ENCODE assay signal across 11 cellular contexts in genomic region chr7:234041-234711, GRCh38. TPM values are rescaled to one million over a fixed set of nuclear protein-coding genes. Genes with fewer than 3 reads are reported as not detected.
A peak's percentile ranks its signal among the peaks of the same experiment; 100 is the strongest.
DNase-seq lines count a peak whose midpoint lies in the region; ATAC-seq, FAIRE-seq and TF ChIP-seq lines count a peak whose summit lies in the region.
"Had no signal": no experiment of that assay in that cellular context is flagged by ENCODE, and none has a peak within 500 bp of the region (broad histone marks: within the 10 kb centered on the region; RNA-seq: fewer than 3 reads in every experiment).

No MANE protein-coding gene starts in this region.

- H3K27me3 ChIP-seq in pancreas = no peaks in the 10 kb centered on the region
- H3K27me3 ChIP-seq in aorta (ENCODE audit: control insufficient read depth in 1 of 2, insufficient read depth in 2 of 2, low read length in 1 of 2) = no peaks in the 10 kb centered on the region

- 51 to 80% (median 66%) methylated on average over 31 to 33 of the region's 33 CpGs for WGBS in adipose tissue, 3 donors
- 82 to 85% methylated on average over 33 of the region's 33 CpGs for WGBS in pancreas, 2 donors
- 42 to 51% methylated on average over 29 to 33 of the region's 33 CpGs for WGBS in aorta, 2 donors

- no peak for FAIRE-seq in pancreas (lab: Jason Lieb, UNC)

- H3K4me1 ChIP-seq in pancreas (peaks cover 8 to 28% (median 12%) of the 10 kb centered on the region in 3 donors), aorta (ENCODE audit: control insufficient read depth in 1 of 2, insufficient read depth in 2 of 2, low read length in 2 of 2) (no peaks in the 10 kb centered on the region)

- TF ChIP-seq CTCF in pancreas (IDR thresholded peaks at IDR 0.05) = no peak

- H3K4me3 ChIP-seq in pancreas (no peak overlapping the region), aorta (ENCODE audit: low read length in 2 of 2) (no peak overlapping the region)

- H3K27ac ChIP-seq in adipose tissue (ENCODE audit: low read depth, low read length) (peak overlapping the region; percentile 60), pancreas (peak overlapping the region in 3 of 4 donors; percentile 4 to 81 (median 81)), aorta (ENCODE audit: low read depth in 1 of 2, low read length in 2 of 2) (peak overlapping the region; percentile 6 to 41)

- no peaks in the 10 kb centered on the region for H3K9me3 ChIP-seq in pancreas
- H3K9me3 ChIP-seq in aorta (ENCODE audit: control insufficient read depth, low read length) = no peaks in the 10 kb centered on the region

- H3K36me3 ChIP-seq in pancreas (no peaks in the 10 kb centered on the region), aorta (ENCODE audit: control insufficient read depth in 1 of 2, insufficient read depth in 2 of 2, low read length in 1 of 2) (no peaks in the 10 kb centered on the region)

- DNase-seq in Right ventricle myocardium superior (peak; percentile 82), pancreas (peak in 1 of 6 donors; percentile 75), aorta (peak in 1 of 2 donors; percentile 82), HT-29 (ENCODE audit: low spot score) (no peak)
- DNase-seq: activated CD4-positive, alpha-beta T cell treated with anti-CD3 and anti-CD28 coated beads, Interleukin-2, amount 10 ng/mL, durations not matched to agents 7 days and 5 days; NCI-H2029 treated with DMSO at 0.1 percent for 48 hours had no signal

- intact Hi-C loops in Right ventricle myocardium superior (cut with DNase I) = no loop called here
- intact Hi-C loops in pancreas (cut with DNase I) = no loop called here
- intact Hi-C loops in aorta (cut with DNase I) = loop anchor here in 1 of 2 donors (5.0 kb wide), 1 partner anchor 87 kb away; no protein-coding TSS in a partner anchor

- ATAC-seq in Right ventricle myocardium superior (ENCODE audit: poor library complexity) (peak; percentile 38), pancreas (peak in 1 of 4 donors; percentile 2), aorta (ENCODE audit: low FRiP score) (peak; percentile 58), GM21367 (IDR thresholded peaks at IDR 0.05; ENCODE audit: unreplicated experiment) (no peak), GM18868 (IDR thresholded peaks at IDR 0.05; ENCODE audit: unreplicated experiment) (no peak)

RNA-seq across cellular contexts. Expression of gene FAM20C, which starts 41.8 kb away (rescaled TPM):
- polyA plus RNA-seq in adipose tissue = 100 to 1,000 TPM in 1 of 3 donors, 10 to 100 TPM in 2; 16.0 to 105 (median 34.3) TPM
- total RNA-seq in Right ventricle myocardium superior = 23.4 TPM
- total RNA-seq in pancreas = 10 to 100 TPM in 3 of 6 donors, 1 to 10 TPM in 3; 8.9 to 43.1 (median 11.2) TPM
- 10 to 100 TPM; 14.2 to 16.9 TPM for polyA plus RNA-seq in pancreas
- 100 to 1,000 TPM in 1 of 2 donors, 10 to 100 TPM in 1; 88.3 to 104 TPM for total RNA-seq in aorta
- 10 to 100 TPM; 11.3 to 26.6 TPM for polyA plus RNA-seq in aorta
- total RNA-seq in HT-29 (2014; rRNA removed; shearing (Covaris generic)) = not detected in 2 replicates

RNA-seq across cellular contexts. Expression of gene FOXL3, which starts 55.8 kb away (rescaled TPM):
- polyA plus RNA-seq in adipose tissue (not detected), pancreas (not detected), aorta (not detected)
- total RNA-seq in Right ventricle myocardium superior (not detected), pancreas (not detected), aorta (not detected)
- not detected in 2 replicates for total RNA-seq in HT-29 (2014; rRNA removed; shearing (Covaris generic))
- total RNA-seq: activated CD4-positive, alpha-beta T cell treated with anti-CD3 and anti-CD28 coated beads, Interleukin-2, amount 10 ng/mL, durations not matched to agents 7 days and 5 days; G401; HT1080 had no signal

Comparison
In these comparisons a context has a peak if more than half of its experiments do, and no peak if none do; other contexts are left out.
1. H3K27ac ChIP-seq: peak in every context shown above with its lines; median percentile 81 in pancreas; 60 in adipose tissue; 24 in aorta.
2. ATAC-seq: peak in Right ventricle myocardium superior (single experiment) and aorta (single experiment); none in GM21367 (single experiment) and GM18868 (single experiment).